8 cellular contexts compared by ENCODE assay signal in the genomic region with DNA sequence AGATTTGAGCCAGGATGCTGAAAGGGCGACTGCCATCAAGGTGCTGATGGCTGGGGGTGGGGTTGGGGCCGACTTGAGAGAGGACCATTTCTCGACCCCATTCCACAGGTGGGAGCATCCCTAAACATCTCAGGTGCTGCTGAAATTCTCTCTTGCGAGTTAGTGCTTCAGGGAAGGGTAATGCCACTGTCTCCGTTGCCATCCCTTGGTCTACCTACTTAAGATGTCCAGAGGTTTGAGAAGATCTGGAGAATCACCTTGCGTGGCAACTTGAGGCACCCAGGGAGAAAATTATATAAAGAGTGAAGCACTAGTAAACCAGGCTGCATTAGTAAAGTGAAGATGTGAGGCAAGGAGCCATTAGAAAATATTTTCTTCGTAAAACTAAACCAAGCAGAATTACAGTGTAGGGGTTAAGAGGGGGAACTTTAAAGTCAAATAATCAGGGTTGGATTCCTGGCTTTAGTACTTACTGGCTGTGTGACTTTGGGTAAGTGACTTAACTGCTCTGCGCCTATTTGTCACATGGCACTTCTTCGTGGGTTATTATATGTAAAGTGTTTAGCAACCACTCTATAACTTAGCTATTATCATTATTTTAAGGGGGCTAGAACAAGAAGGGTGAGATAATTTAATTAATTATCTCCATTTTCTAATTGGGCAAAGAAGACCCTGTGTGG. TPM values are rescaled to one million over a fixed set of nuclear protein-coding genes. Genes with fewer than 3 reads are reported as not detected.
A peak's percentile ranks its signal among the peaks of the same experiment; 100 is the strongest.
DNase-seq lines count a peak whose midpoint lies in the region; TF ChIP-seq lines count a peak whose summit lies in the region.

No MANE protein-coding gene starts in this region.

- H3K4me3 ChIP-seq in GM12864 (ENCODE audit: low read depth, low read length) (peak overlapping the region; percentile 96), SU-DHL-6 (ENCODE audit: insufficient read depth, low read length, poor library complexity, severe bottlenecking) (peak overlapping the region; percentile 63), fibroblast of pulmonary artery (replicated peaks; ENCODE audit: low read depth, low read length) (peak overlapping the region; percentile 91), sigmoid colon (peak overlapping the region; percentile 39 to 73 (median 54))

- no peak overlapping the region for H2AFZ ChIP-seq in SU-DHL-6 (ENCODE audit: low read depth, low read length, severe bottlenecking)

- TF ChIP-seq CTCF in GM12864 (IDR thresholded peaks at IDR 0.05; ENCODE audit: low read depth, low read length, missing control alignments), result no peak
- TF ChIP-seq CTCF in SU-DHL-6 (IDR thresholded peaks at IDR 0.05; ENCODE audit: insufficient read depth, low read length, poor library complexity, severe bottlenecking), result no peak
- TF ChIP-seq CTCF in fibroblast of pulmonary artery (IDR thresholded peaks at IDR 0.05; ENCODE audit: low read length, missing control alignments), result no peak
- no peak for TF ChIP-seq CTCF in sigmoid colon (IDR thresholded peaks at IDR 0.05)

- peak overlapping the region; percentile 96 for H3K9ac ChIP-seq in SU-DHL-6 (ENCODE audit: low read length)

- peaks cover 63% of the 10 kb centered on the region for H3F3A ChIP-seq in SU-DHL-6 (ENCODE audit: insufficient read depth)

- peaks cover 0 to 21% (median 13%) of the 10 kb centered on the region in 4 donors for H3K4me1 ChIP-seq in sigmoid colon

- intact Hi-C loops in sigmoid colon (cut with DNase I), result loop anchor here (10.0 kb wide), 1 partner anchor 219 kb away; no protein-coding TSS in a partner anchor

- no peak for DNase-seq in GM12864 (ENCODE audit: low read depth)
- no peak for DNase-seq in fibroblast of pulmonary artery (ENCODE audit: low read depth)
- DNase-seq in sigmoid colon, result no peak
- no peak for DNase-seq in NCI-H510A treated with DMSO at 0.1 percent for 48 hours (lab: John Stamatoyannopoulos, UW)
- DNase-seq in SHP77 treated with DMSO at 0.1 percent for 48 hours (lab: John Stamatoyannopoulos, UW), result no peak
- DNase-seq in cerebellar cortex (ENCODE audit: low spot score), result no peak
- DNase-seq in activated CD8-positive, alpha-beta memory T cell treated with anti-CD3 and anti-CD28 coated beads, Interleukin-2, amount 50 U/mL, for 48 hours, result no peak

- H3K36me3 ChIP-seq in SU-DHL-6 (ENCODE audit: low read length) (no peaks in the 10 kb centered on the region), sigmoid colon (no peaks in the 10 kb centered on the region)

- 50 to 51% methylated on average over 9 of the region's 9 CpGs for WGBS in sigmoid colon, 2 donors

- no peak for TF ChIP-seq POLR2A in sigmoid colon (IDR thresholded peaks at IDR 0.05)

- no peaks in the 10 kb centered on the region for H3K9me3 ChIP-seq in SU-DHL-6 (ENCODE audit: insufficient read depth, low read length)
- H3K9me3 ChIP-seq in sigmoid colon, result no peaks in the 10 kb centered on the region

- peak overlapping the region; percentile 97 for H3K27ac ChIP-seq in SU-DHL-6 (ENCODE audit: low read depth, low read length)
- peak overlapping the region; percentile 22 to 91 (median 46) for H3K27ac ChIP-seq in sigmoid colon

- H3K4me2 ChIP-seq in SU-DHL-6 (ENCODE audit: low read depth, low read length, poor library complexity, severe bottlenecking), result peak overlapping the region; percentile 70

- H3K79me2 ChIP-seq in SU-DHL-6 (ENCODE audit: insufficient read depth, low read length), result peaks cover 59% of the 10 kb centered on the region

- no peaks in the 10 kb centered on the region for H3K9me2 ChIP-seq in SU-DHL-6 (replicated peaks; ENCODE audit: insufficient read depth, low read length)

- TF ChIP-seq EP300 in sigmoid colon (IDR thresholded peaks at IDR 0.05), result no peak

- H4K20me1 ChIP-seq in SU-DHL-6 (ENCODE audit: low read depth, low read length), result no peaks in the 10 kb centered on the region

- H3K27me3 ChIP-seq in SU-DHL-6 (ENCODE audit: low read length), result no peaks in the 10 kb centered on the region
- H3K27me3 ChIP-seq in sigmoid colon, result peaks cover 0 to 33% (median 0%) of the 10 kb centered on the region in 3 donors

RNA-seq across cellular contexts. Expression of gene RFTN1, which starts 0.7 kb away (rescaled TPM):
- total RNA-seq in sigmoid colon, result 10 to 100 TPM; 12.1 to 26.0 (median 18.6) TPM
- 10 to 100 TPM; 10.9 to 26.4 (median 22.2) TPM for polyA plus RNA-seq in sigmoid colon
